ENCODE assay signal across 33 cellular contexts in the genomic region with DNA sequence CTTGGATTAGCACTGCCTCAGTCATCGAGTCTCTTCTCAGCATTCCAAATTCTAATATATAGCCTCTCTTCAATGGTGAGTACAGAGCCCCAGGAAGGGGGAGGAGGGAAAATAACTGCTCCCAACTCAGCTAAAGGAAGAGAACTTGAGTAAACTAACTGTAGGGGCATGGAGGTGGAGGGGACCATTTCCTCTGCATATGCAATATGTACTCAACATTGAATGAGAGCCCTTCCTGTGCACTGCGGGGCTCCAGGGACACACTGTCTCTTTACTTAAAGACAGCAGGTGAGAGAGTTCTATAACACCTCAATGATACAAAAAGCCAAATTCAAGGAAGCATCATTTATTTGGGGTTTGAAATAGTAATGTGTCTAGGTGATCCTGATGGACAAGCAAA.
DNase-seq lines count a peak whose midpoint lies in the region; ATAC-seq and TF ChIP-seq lines count a peak whose summit lies in the region.
"Had no signal": no experiment of that assay in that cellular context is flagged by ENCODE, and none has a peak within 500 bp of the region (broad histone marks: within the 10 kb centered on the region; RNA-seq: fewer than 3 reads in every experiment).

No MANE protein-coding gene starts in this region.

- H3K27me3 ChIP-seq in DND-41 (ENCODE audit: insufficient read depth, low read length, poor library complexity) (no peaks in the 10 kb centered on the region), IMR-90 (ENCODE audit: control insufficient read depth, insufficient read depth, low read length) (no peaks in the 10 kb centered on the region), iPS DF 6.9 (ENCODE audit: control insufficient read depth, insufficient read depth, low read length) (no peaks in the 10 kb centered on the region)
- H3K27me3 ChIP-seq: tibial nerve had no signal

- ATAC-seq in DND-41 (ENCODE audit: insufficient read depth, low read depth) (peak; percentile 57; the same call in 1 of the 3 replicates), IMR-90 (ENCODE audit: low read depth) (no peak), HG02981 (IDR thresholded peaks at IDR 0.05; ENCODE audit: unreplicated experiment) (no peak)
- ATAC-seq: activated CD4-positive, CD25-positive, alpha-beta regulatory T cell treated with anti-CD3 and anti-CD28 coated beads, Interleukin-2, amount 50 U/mL, for 24 hours; activated CD8-positive, alpha-beta memory T cell treated with anti-CD3 and anti-CD28 coated beads, Interleukin-2, amount 10 ng/mL, durations not matched to agents 7 days and 5 days; activated T-cell treated with anti-CD3 and anti-CD28 coated beads, Interleukin-2, amount 50 U/mL, for 4 hours; naive thymus-derived CD8-positive, alpha-beta T cell; PC-3 had no signal

- H3K36me3 ChIP-seq in DND-41 (ENCODE audit: insufficient read depth, low read length) (no peaks in the 10 kb centered on the region), IMR-90 (ENCODE audit: control insufficient read depth, insufficient read depth, low read length) (no peaks in the 10 kb centered on the region), iPS DF 6.9 (ENCODE audit: control insufficient read depth, insufficient read depth, low read length) (no peaks in the 10 kb centered on the region)
- H3K36me3 ChIP-seq: HAP-1, tibial nerve had no signal

- no TSS peak for BruUV-seq in IMR-90 (replicated peaks; lab: Mats Ljungman, UMichigan)

- no peaks in the 10 kb centered on the region for H3K27me3 Mint-ChIP-seq in activated naive CD4-positive, alpha-beta T cell treated with anti-CD3 and anti-CD28 coated beads for 36 hours (ENCODE audit: low read depth)
- H3K27me3 Mint-ChIP-seq: activated naive CD8-positive, alpha-beta T cell treated with anti-CD3 and anti-CD28 coated beads, Interleukin-2, amount 10 ng/mL, durations not matched to agents 7 days and 5 days; CD4-positive, CD25-positive, alpha-beta regulatory T cell; naive thymus-derived CD8-positive, alpha-beta T cell had no signal

- no peaks in the 10 kb centered on the region for H3K9me3 Mint-ChIP-seq in activated naive CD4-positive, alpha-beta T cell treated with anti-CD3 and anti-CD28 coated beads for 36 hours
- H3K9me3 Mint-ChIP-seq: activated T-cell treated with anti-CD3 and anti-CD28 coated beads, Interleukin-2, amount 50 U/mL, for 4 hours; CD4-positive, CD25-positive, alpha-beta regulatory T cell; naive thymus-derived CD8-positive, alpha-beta T cell; T-helper 1 cell treated with Interleukin-12 subunit alpha and Interleukin-12 subunit beta and Interleukin-4 antibody, amounts not matched to agents 30 μg/mL and 1 μg/mL, for 36 hours had no signal

- H2BK20ac ChIP-seq in IMR-90 (ENCODE audit: low read depth, low read length) = no peak overlapping the region

- H3K9me1 ChIP-seq in IMR-90 (ENCODE audit: insufficient read depth, low read length) = peaks cover 30% of the 10 kb centered on the region

- H4K20me1 ChIP-seq in DND-41 (ENCODE audit: insufficient read depth, low read length) = peaks cover 41% of the 10 kb centered on the region; the same call in 1 of the 2 replicates
- peaks cover 37% of the 10 kb centered on the region; the same call in 1 of the 2 replicates for H4K20me1 ChIP-seq in IMR-90 (ENCODE audit: insufficient read depth, low read length)

- H3K4me3 ChIP-seq in DND-41 (ENCODE audit: low read depth in 1 of 2, low read length in 2 of 2) = no peak overlapping the region
- H3K4me3 ChIP-seq in IMR-90 (ENCODE audit: insufficient read depth, low read depth, low read length) = no peak overlapping the region
- no peak overlapping the region for H3K4me3 ChIP-seq in iPS DF 6.9 (ENCODE audit: low read length)
- H3K4me3 ChIP-seq: HAP-1, lung, tibial nerve had no signal

- TF ChIP-seq POLR2A in IMR-90 (IDR thresholded peaks at IDR 0.05; ENCODE audit: low read depth, low read length) = no peak

- no peak overlapping the region for H4K91ac ChIP-seq in IMR-90 (ENCODE audit: insufficient read depth, low read depth, low read length)

- no peak overlapping the region for H3K4ac ChIP-seq in IMR-90 (ENCODE audit: low read depth, low read length)

- H3K56ac ChIP-seq in IMR-90 (ENCODE audit: extremely low read depth, insufficient read depth, low read length) = no peak overlapping the region

- intact Hi-C loops in IMR-90 (cut with micrococcal nuclease) = no loop called here
- intact Hi-C loops in activated naive CD4-positive, alpha-beta T cell treated with anti-CD3 and anti-CD28 coated beads for 36 hours (cut with micrococcal nuclease) = no loop called here

- peaks cover 51% of the 10 kb centered on the region for H3K4me1 ChIP-seq in DND-41 (ENCODE audit: insufficient read depth, low read length)
- peaks cover 15% of the 10 kb centered on the region for H3K4me1 ChIP-seq in IMR-90 (ENCODE audit: control insufficient read depth, insufficient read depth, low read length)
- H3K4me1 ChIP-seq in iPS DF 6.9 (ENCODE audit: control insufficient read depth, insufficient read depth, low read length) = peaks cover 8% of the 10 kb centered on the region

- H3K4me3 Mint-ChIP-seq in activated naive CD4-positive, alpha-beta T cell treated with anti-CD3 and anti-CD28 coated beads for 36 hours = no peak overlapping the region
- H3K4me3 Mint-ChIP-seq: activated CD8-positive, alpha-beta memory T cell treated with anti-CD3 and anti-CD28 coated beads, Interleukin-2, amount 10 ng/mL, durations not matched to agents 7 days and 5 days; activated naive CD8-positive, alpha-beta T cell treated with anti-CD3 and anti-CD28 coated beads, Interleukin-2, amount 10 ng/mL, durations not matched to agents 7 days and 5 days; activated T-cell treated with anti-CD3 and anti-CD28 coated beads, Interleukin-2, amount 50 U/mL, for 4 hours; CD4-positive, CD25-positive, alpha-beta regulatory T cell; naive thymus-derived CD8-positive, alpha-beta T cell; T-helper 1 cell treated with Interleukin-12 subunit alpha and Interleukin-12 subunit beta and Interleukin-4 antibody, amounts not matched to agents 30 μg/mL and 1 μg/mL, for 36 hours had no signal

- POLR2A ChIA-PET in IMR-90 (lab: Charles Lee; ENCODE audit: unreplicated experiment) = no interaction called here

- H3K14ac ChIP-seq in IMR-90 (replicated peaks; ENCODE audit: low read depth, low read length) = no peak overlapping the region

- in situ Hi-C loops in IMR-90 (cut with MboI; ENCODE audit: low sequenced_read_pairs) = no loop called here

- CTCF ChIA-PET in IMR-90 (lab: Yijun Ruan, JAX) = no interaction called here
- CTCF ChIA-PET in activated naive CD4-positive, alpha-beta T cell treated with anti-CD3 and anti-CD28 coated beads for 36 hours (lab: Charles Lee) = interaction anchor here (1.4 kb wide), 1 partner anchor 79 kb away, joined by 4 read pairs; no protein-coding TSS in a partner anchor

- H2BK15ac ChIP-seq in IMR-90 (ENCODE audit: low read depth, low read length) = no peak overlapping the region

- no peak for TF ChIP-seq RAD21 in IMR-90 (IDR thresholded peaks at IDR 0.05; ENCODE audit: low read length)

- no peak overlapping the region for H2AK5ac ChIP-seq in IMR-90 (ENCODE audit: low read depth, low read length)

- DNase-seq in DND-41 = peak; percentile 9
- DNase-seq in IMR-90 = no peak
- peak; percentile 91 for DNase-seq in NCI-H69 (lab: John Stamatoyannopoulos, UW)
- DNase-seq in iPS DF 6.9 (ENCODE audit: low read depth, low spot score) = peak; percentile 43
- no peak for DNase-seq in activated naive CD4-positive, alpha-beta T cell treated with anti-CD3 and anti-CD28 coated beads for 36 hours
- no peak for DNase-seq in SHP77 treated with DMSO at 0.1 percent for 48 hours (lab: John Stamatoyannopoulos, UW)
- DNase-seq in hippocampal formation (lab: John Stamatoyannopoulos, UW) = no peak
- DNase-seq: activated CD4-positive, alpha-beta T cell treated with anti-CD3 and anti-CD28 coated beads, Interleukin-2, amount 50 U/mL, for 4 hours; activated CD8-positive, alpha-beta memory T cell treated with anti-CD3 and anti-CD28 coated beads, Interleukin-2, amount 10 ng/mL, durations not matched to agents 7 days and 5 days; activated gamma-delta T cell; activated naive CD8-positive, alpha-beta T cell treated with anti-CD3 and anti-CD28 coated beads, Interleukin-2, amount 10 ng/mL, durations not matched to agents 7 days and 5 days; activated T-cell treated with anti-CD3 and anti-CD28 coated beads, Interleukin-2, amount 50 U/mL, for 4 hours; AML-193; aorta; CD4-positive, CD25-positive, alpha-beta regulatory T cell; effector memory CD4-positive, alpha-beta T cell; EL; glutamatergic neuron; KBM-7; kidney glomerular epithelial cell; MM.1S; naive thymus-derived CD8-positive, alpha-beta T cell; NCI-H1436; NCI-H524; PC-3; SK-N-SH; stimulated activated CD4-positive, alpha-beta T cell treated with anti-CD3 and anti-CD28 coated beads, Interleukin-4, amount 100 ng/mL, for 24 hours had no signal

- H3K27ac Mint-ChIP-seq in activated naive CD4-positive, alpha-beta T cell treated with anti-CD3 and anti-CD28 coated beads for 36 hours = no peak overlapping the region
- H3K27ac Mint-ChIP-seq: activated CD8-positive, alpha-beta memory T cell treated with anti-CD3 and anti-CD28 coated beads, Interleukin-2, amount 10 ng/mL, durations not matched to agents 7 days and 5 days; activated naive CD8-positive, alpha-beta T cell treated with anti-CD3 and anti-CD28 coated beads, Interleukin-2, amount 10 ng/mL, durations not matched to agents 7 days and 5 days; CD4-positive, CD25-positive, alpha-beta regulatory T cell; T-helper 1 cell treated with Interleukin-12 subunit alpha and Interleukin-12 subunit beta and Interleukin-4 antibody, amounts not matched to agents 30 μg/mL and 1 μg/mL, for 36 hours had no signal

- H4K5ac ChIP-seq in IMR-90 (ENCODE audit: low read depth, low read length) = no peak overlapping the region

- H2AK9ac ChIP-seq in IMR-90 (replicated peaks; ENCODE audit: low read depth, low read length, poor library complexity) = no peak overlapping the region

- H2BK120ac ChIP-seq in IMR-90 (ENCODE audit: low read depth, low read length) = no peak overlapping the region

- peak overlapping the region; percentile 8; the same call in 1 of the 2 replicates for H3K23ac ChIP-seq in IMR-90 (ENCODE audit: low read depth, low read length)

- dilution Hi-C loops in IMR-90 (cut with HindIII; ENCODE audit: low sequenced_read_pairs, unreplicated experiment) = no loop called here

- no peak for TF ChIP-seq CTCF in DND-41 (IDR thresholded peaks at IDR 0.05; ENCODE audit: borderline replicate concordance, extremely low read depth, low read length, poor library complexity, severe bottlenecking)
- no peak for TF ChIP-seq CTCF in IMR-90 (conservative IDR thresholded peaks at IDR 0.05; ENCODE audit: low read depth, low read length)

- H3K79me1 ChIP-seq in IMR-90 (ENCODE audit: low read depth in 1 of 2, low read length in 2 of 2) = peaks cover 39 to 62% of the 10 kb centered on the region in 2 experiments

- H4K8ac ChIP-seq in IMR-90 (ENCODE audit: low read depth in 2 of 2, low read length in 2 of 2) = no peak overlapping the region

- H3K18ac ChIP-seq in IMR-90 (ENCODE audit: low read depth, low read length) = no peak overlapping the region

- H3K4me2 ChIP-seq in DND-41 (ENCODE audit: insufficient read depth, low read length) (no peak overlapping the region), IMR-90 (ENCODE audit: low read depth, low read length) (no peak overlapping the region)
- H3K4me2 ChIP-seq: SK-N-SH had no signal

- H3K27ac ChIP-seq in DND-41 (ENCODE audit: low read length) = peak overlapping the region; percentile 54; the same call in 1 of the 2 replicates
- H3K27ac ChIP-seq in IMR-90 (ENCODE audit: insufficient read depth, low read length) = no peak overlapping the region
- H3K27ac ChIP-seq in iPS DF 6.9 (ENCODE audit: low read length) = no peak overlapping the region
- H3K27ac ChIP-seq: tibial nerve had no signal

- H2AFZ ChIP-seq in DND-41 (ENCODE audit: low read depth, low read length) (no peak overlapping the region), IMR-90 (replicated peaks; ENCODE audit: low read length, poor library complexity) (no peak overlapping the region)

- H3K9ac ChIP-seq in DND-41 (ENCODE audit: low read depth, low read length) (no peak overlapping the region), IMR-90 (ENCODE audit: low read depth, low read length) (no peak overlapping the region)
- H3K9ac ChIP-seq: SK-N-SH had no signal

- no peaks in the 10 kb centered on the region for H3K36me3 Mint-ChIP-seq in activated naive CD4-positive, alpha-beta T cell treated with anti-CD3 and anti-CD28 coated beads for 36 hours (ENCODE audit: low read depth)
- H3K36me3 Mint-ChIP-seq: activated CD8-positive, alpha-beta memory T cell treated with anti-CD3 and anti-CD28 coated beads, Interleukin-2, amount 10 ng/mL, durations not matched to agents 7 days and 5 days had no signal

- no CpG with 5 or more reads among the region's 2 CpGs for WGBS in IMR-90 (ENCODE audit: extremely low coverage in 2 of 2, insufficient read length in 1 of 2), 2 experiments
- WGBS in iPS DF 6.9 (ENCODE audit: insufficient coverage, insufficient read length) = no CpG with 5 or more reads among the region's 2 CpGs

- H3K9me3 ChIP-seq in DND-41 (ENCODE audit: insufficient read depth, low read length, severe bottlenecking) (no peaks in the 10 kb centered on the region), IMR-90 (ENCODE audit: control insufficient read depth, insufficient read depth, low read length) (no peaks in the 10 kb centered on the region), iPS DF 6.9 (ENCODE audit: control insufficient read depth, insufficient read depth, low read length) (no peaks in the 10 kb centered on the region)
- H3K9me3 ChIP-seq: HAP-1, SK-N-SH, tibial nerve had no signal

- H3K4me1 Mint-ChIP-seq in activated naive CD4-positive, alpha-beta T cell treated with anti-CD3 and anti-CD28 coated beads for 36 hours (ENCODE audit: low read depth) = peaks cover 51% of the 10 kb centered on the region

- no peak overlapping the region for H2BK5ac ChIP-seq in IMR-90 (ENCODE audit: low read depth, low read length, poor library complexity, severe bottlenecking)

- H3K79me2 ChIP-seq in DND-41 (ENCODE audit: insufficient read depth, low read length) = peaks cover 100% of the 10 kb centered on the region

Comparison
In these comparisons a context has a peak if more than half of its experiments do, and no peak if none do; other contexts are left out.
1. DNase-seq: peak in DND-41 (single experiment), NCI-H69 (single experiment) and iPS DF 6.9 (single experiment); none in IMR-90 (single experiment), activated naive CD4-positive, alpha-beta T cell treated with anti-CD3 and anti-CD28 coated beads for 36 hours (single experiment), SHP77 treated with DMSO at 0.1 percent for 48 hours (single experiment) and hippocampal formation (0 of 2).